Comparison of ENCODE assay signal across 1 cellular context in the genomic region with DNA sequence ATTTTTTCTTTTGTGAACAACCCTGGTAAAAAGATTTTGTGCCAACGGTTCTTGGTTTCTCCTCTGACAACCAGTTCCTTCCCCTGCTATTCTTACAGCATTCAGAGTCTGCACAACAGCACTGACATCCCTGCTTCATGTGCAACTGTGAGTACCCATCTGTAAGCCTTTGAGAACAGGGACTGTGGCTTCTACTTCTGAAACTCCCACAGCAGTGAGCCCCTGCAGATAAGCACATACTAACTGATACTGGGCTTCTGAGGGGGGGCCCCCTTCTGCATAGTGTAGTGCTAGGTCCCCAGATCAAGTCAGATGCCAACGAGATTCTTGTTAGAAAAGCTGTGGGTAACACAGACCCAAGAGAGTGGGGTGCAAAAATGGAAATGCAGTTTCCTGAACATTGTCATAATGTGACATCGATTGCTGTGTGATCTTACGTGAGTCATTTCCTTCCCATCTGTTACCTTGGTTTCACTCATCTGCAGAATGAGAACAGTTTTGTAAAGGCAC.
TF ChIP-seq lines count a peak whose summit lies in the region.

No MANE protein-coding gene starts in this region.

TF ChIP-seq in GM12878, 131 proteins besides CTCF, POLR2A, EP300 and RAD21 (continued from another document and continues in another):
- no peak for TF ChIP-seq SIN3A (IDR thresholded peaks at IDR 0.05; ENCODE audit: low read depth, low read length)
- TF ChIP-seq, protein P1, sequence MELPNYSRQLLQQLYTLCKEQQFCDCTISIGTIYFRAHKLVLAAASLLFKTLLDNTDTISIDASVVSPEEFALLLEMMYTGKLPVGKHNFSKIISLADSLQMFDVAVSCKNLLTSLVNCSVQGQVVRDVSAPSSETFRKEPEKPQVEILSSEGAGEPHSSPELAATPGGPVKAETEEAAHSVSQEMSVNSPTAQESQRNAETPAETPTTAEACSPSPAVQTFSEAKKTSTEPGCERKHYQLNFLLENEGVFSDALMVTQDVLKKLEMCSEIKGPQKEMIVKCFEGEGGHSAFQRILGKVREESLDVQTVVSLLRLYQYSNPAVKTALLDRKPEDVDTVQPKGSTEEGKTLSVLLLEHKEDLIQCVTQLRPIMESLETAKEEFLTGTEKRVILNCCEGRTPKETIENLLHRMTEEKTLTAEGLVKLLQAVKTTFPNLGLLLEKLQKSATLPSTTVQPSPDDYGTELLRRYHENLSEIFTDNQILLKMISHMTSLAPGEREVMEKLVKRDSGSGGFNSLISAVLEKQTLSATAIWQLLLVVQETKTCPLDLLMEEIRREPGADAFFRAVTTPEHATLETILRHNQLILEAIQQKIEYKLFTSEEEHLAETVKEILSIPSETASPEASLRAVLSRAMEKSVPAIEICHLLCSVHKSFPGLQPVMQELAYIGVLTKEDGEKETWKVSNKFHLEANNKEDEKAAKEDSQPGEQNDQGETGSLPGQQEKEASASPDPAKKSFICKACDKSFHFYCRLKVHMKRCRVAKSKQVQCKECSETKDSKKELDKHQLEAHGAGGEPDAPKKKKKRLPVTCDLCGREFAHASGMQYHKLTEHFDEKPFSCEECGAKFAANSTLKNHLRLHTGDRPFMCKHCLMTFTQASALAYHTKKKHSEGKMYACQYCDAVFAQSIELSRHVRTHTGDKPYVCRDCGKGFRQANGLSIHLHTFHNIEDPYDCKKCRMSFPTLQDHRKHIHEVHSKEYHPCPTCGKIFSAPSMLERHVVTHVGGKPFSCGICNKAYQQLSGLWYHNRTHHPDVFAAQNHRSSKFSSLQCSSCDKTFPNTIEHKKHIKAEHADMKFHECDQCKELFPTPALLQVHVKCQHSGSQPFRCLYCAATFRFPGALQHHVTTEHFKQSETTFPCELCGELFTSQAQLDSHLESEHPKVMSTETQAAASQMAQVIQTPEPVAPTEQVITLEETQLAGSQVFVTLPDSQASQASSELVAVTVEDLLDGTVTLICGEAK (IDR thresholded peaks at IDR 0.05; ENCODE audit: borderline replicate concordance), result peak; percentile 21; the same call in 1 of the 2 replicates
- TF ChIP-seq MTA2 (IDR thresholded peaks at IDR 0.05; ENCODE audit: low read depth), result peak; percentile 73
- no peak for TF ChIP-seq ZNF592 (IDR thresholded peaks at IDR 0.05)
- peak; percentile 86 for TF ChIP-seq TCF7 (IDR thresholded peaks at IDR 0.05; ENCODE audit: borderline replicate concordance)
- peak; percentile 89 for TF ChIP-seq MTA3 (IDR thresholded peaks at IDR 0.05; ENCODE audit: borderline replicate concordance, low read length)
- TF ChIP-seq BMI1 (IDR thresholded peaks at IDR 0.05; ENCODE audit: borderline replicate concordance), result no peak
- peak; percentile 67 for TF ChIP-seq JUND (IDR thresholded peaks at IDR 0.05; ENCODE audit: low read depth, low read length)
- TF ChIP-seq TCF3 (IDR thresholded peaks at IDR 0.05; ENCODE audit: borderline replicate concordance, insufficient read depth, low read depth, low read length), result 0 out of 2 replicates have a peak, but pooled peaks have one; percentile 71
- no peak for TF ChIP-seq ZNF274 (IDR thresholded peaks at IDR 0.05; ENCODE audit: insufficient read depth, insufficient read length)
- peak; percentile 78 for TF ChIP-seq EED (IDR thresholded peaks at IDR 0.05; ENCODE audit: low read depth)
- peak; percentile 97 for TF ChIP-seq IRF4 (IDR thresholded peaks at IDR 0.05; ENCODE audit: low read depth, low read length)
- TF ChIP-seq SP1 (IDR thresholded peaks at IDR 0.05; ENCODE audit: low read depth, low read length), result no peak
- TF ChIP-seq NRF1 (conservative IDR thresholded peaks at IDR 0.05; ENCODE audit: low read depth, low read length), result no peak
- no peak for TF ChIP-seq NR2C1 (IDR thresholded peaks at IDR 0.05)
- no peak for TF ChIP-seq BRCA1 (IDR thresholded peaks at IDR 0.05; ENCODE audit: low read depth, low read length)
- TF ChIP-seq RAD51 (IDR thresholded peaks at IDR 0.05), result no peak
- TF ChIP-seq ZNF217 (IDR thresholded peaks at IDR 0.05), result no peak
- TF ChIP-seq USF2 (IDR thresholded peaks at IDR 0.05; ENCODE audit: borderline replicate concordance, low read depth, low read length), result no peak
- peak; percentile 95 for TF ChIP-seq ATF7 (IDR thresholded peaks at IDR 0.05; ENCODE audit: low read depth)
- peak; percentile 87 for TF ChIP-seq SMARCA5 (IDR thresholded peaks at IDR 0.05)
- TF ChIP-seq CREB1 (IDR thresholded peaks at IDR 0.05; ENCODE audit: low read depth), result peak; percentile 74
- TF ChIP-seq, protein P2, sequence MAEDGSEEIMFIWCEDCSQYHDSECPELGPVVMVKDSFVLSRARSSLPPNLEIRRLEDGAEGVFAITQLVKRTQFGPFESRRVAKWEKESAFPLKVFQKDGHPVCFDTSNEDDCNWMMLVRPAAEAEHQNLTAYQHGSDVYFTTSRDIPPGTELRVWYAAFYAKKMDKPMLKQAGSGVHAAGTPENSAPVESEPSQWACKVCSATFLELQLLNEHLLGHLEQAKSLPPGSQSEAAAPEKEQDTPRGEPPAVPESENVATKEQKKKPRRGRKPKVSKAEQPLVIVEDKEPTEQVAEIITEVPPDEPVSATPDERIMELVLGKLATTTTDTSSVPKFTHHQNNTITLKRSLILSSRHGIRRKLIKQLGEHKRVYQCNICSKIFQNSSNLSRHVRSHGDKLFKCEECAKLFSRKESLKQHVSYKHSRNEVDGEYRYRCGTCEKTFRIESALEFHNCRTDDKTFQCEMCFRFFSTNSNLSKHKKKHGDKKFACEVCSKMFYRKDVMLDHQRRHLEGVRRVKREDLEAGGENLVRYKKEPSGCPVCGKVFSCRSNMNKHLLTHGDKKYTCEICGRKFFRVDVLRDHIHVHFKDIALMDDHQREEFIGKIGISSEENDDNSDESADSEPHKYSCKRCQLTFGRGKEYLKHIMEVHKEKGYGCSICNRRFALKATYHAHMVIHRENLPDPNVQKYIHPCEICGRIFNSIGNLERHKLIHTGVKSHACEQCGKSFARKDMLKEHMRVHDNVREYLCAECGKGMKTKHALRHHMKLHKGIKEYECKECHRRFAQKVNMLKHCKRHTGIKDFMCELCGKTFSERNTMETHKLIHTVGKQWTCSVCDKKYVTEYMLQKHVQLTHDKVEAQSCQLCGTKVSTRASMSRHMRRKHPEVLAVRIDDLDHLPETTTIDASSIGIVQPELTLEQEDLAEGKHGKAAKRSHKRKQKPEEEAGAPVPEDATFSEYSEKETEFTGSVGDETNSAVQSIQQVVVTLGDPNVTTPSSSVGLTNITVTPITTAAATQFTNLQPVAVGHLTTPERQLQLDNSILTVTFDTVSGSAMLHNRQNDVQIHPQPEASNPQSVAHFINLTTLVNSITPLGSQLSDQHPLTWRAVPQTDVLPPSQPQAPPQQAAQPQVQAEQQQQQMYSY (CRISPR knock-in tag; IDR thresholded peaks at IDR 0.05), result no peak
- peak; percentile 94 for TF ChIP-seq POLR2AphosphoS5 (IDR thresholded peaks at IDR 0.05; ENCODE audit: low read length)
- TF ChIP-seq SRF (IDR thresholded peaks at IDR 0.05; ENCODE audit: low read depth in 2 of 2, low read length in 2 of 2), result peak in 1 of 2 experiments; percentile 65; a peak in 1 of 4 replicates
- TF ChIP-seq ZNF622 (IDR thresholded peaks at IDR 0.05), result no peak
- no peak for TF ChIP-seq ELK1 (IDR thresholded peaks at IDR 0.05; ENCODE audit: low read depth, low read length)
- peak; percentile 47 for TF ChIP-seq NR2F1 (conservative IDR thresholded peaks at IDR 0.05)
- TF ChIP-seq ZNF687 (IDR thresholded peaks at IDR 0.05), result peak; percentile 65
- TF ChIP-seq RELA (IDR thresholded peaks at IDR 0.05; ENCODE audit: borderline replicate concordance, partially characterized antibody), result peak; percentile 65
- TF ChIP-seq E2F4 (IDR thresholded peaks at IDR 0.05; ENCODE audit: low read depth, low read length), result no peak
- peak; percentile 80; the same call in 1 of the 2 replicates for TF ChIP-seq TBL1XR1 (IDR thresholded peaks at IDR 0.05; ENCODE audit: low read depth, low read length)
- TF ChIP-seq ZBTB33 (IDR thresholded peaks at IDR 0.05), result no peak
- TF ChIP-seq PML (IDR thresholded peaks at IDR 0.05; ENCODE audit: low read length), result peak; percentile 83
- TF ChIP-seq ASH2L (IDR thresholded peaks at IDR 0.05; ENCODE audit: borderline replicate concordance, low read depth), result no peak
- TF ChIP-seq LARP7 (IDR thresholded peaks at IDR 0.05), result no peak
